22 cellular contexts compared by ENCODE assay signal in the genomic region with DNA sequence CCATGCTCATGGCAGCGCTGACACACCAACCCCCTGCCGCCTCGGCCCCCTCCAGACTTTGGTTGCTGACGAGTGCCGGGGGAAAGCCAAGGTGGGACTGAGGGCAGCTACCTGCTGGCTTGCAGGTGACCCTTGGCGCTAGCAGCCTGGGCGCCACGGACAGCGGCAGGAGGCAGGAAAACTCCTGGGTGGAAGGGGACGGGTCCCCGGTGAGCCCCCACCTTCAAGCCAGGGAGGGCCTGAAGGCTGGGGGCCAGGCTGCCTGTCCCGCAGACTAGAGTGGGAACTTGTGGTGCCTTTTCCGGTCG.
"Had no signal": no experiment of that assay in that cellular context is flagged by ENCODE, and none has a peak within 500 bp of the region (broad histone marks: within the 10 kb centered on the region; RNA-seq: fewer than 3 reads in every experiment).

No MANE protein-coding gene starts in this region.

- H3K36me3 ChIP-seq: MG63, SJCRH30 had no signal

- H3K4me3 ChIP-seq: MG63, SJCRH30 had no signal

- H3K27ac ChIP-seq: SJCRH30 had no signal

- H3K9me3 ChIP-seq: MG63, SJCRH30 had no signal

- ATAC-seq: SK-N-SH treated with all-trans-retinoic acid at 6 μM for 48 hours had no signal

- H3K27me3 ChIP-seq: MG63, SJCRH30 had no signal

- DNase-seq: IMR-90, Karpas-422, KG1, MG63, NCI-H1092, NCI-H1105 treated with DMSO at 0.1 percent for 48 hours, NCI-H1417 treated with DMSO at 0.1 percent for 48 hours, NCI-H146, NCI-H1694 treated with DMSO at 0.1 percent for 48 hours, NCI-H1930, NCI-H2081, NCI-H2107, NCI-H226, NCI-H446, NCI-H510A, NCI-H524 treated with DMSO at 0.1 percent for 48 hours, NCI-H69, NCI-H774, RPMI8226, SHP77 treated with DMSO at 0.1 percent for 48 hours, SJCRH30 had no signal

- H3K4me1 ChIP-seq: SJCRH30 had no signal
